12 cellular contexts compared by ENCODE assay signal in the genomic region with DNA sequence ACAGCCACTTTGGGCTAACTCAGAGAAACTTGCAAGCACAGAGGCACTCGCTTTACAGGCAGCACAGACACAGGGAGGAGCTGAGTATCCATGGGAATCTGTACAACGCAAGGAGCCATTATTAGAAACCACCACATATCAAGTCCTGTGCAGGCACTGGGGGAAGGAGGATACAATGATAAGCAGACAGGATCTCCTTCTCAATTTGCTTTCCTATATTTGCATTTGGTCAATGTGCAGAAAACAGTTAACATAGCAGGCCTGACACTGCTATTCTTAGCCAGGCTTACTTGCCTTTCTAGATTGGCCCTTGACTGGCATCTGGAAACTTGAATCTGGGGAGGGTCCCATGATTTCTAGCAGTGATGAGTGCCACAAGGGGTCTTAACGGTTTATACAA.
DNase-seq lines count a peak whose midpoint lies in the region; ATAC-seq and TF ChIP-seq lines count a peak whose summit lies in the region.
"Had no signal": no experiment of that assay in that cellular context is flagged by ENCODE, and none has a peak within 500 bp of the region (broad histone marks: within the 10 kb centered on the region; RNA-seq: fewer than 3 reads in every experiment).

No MANE protein-coding gene starts in this region.

- TF ChIP-seq POLR2A in heart left ventricle (IDR thresholded peaks at IDR 0.05) = no peak

- DNase-seq in heart left ventricle (no peak), T-helper 1 cell (no peak), RPMI8226 (no peak), NCI-H1092 treated with DMSO at 0.1 percent for 48 hours (lab: John Stamatoyannopoulos, UW) (no peak), 8988T (no peak)
- DNase-seq: activated naive CD4-positive, alpha-beta T cell treated with anti-CD3 and anti-CD28 coated beads for 36 hours; HCEC 1CT; head of caudate nucleus; sigmoid colon had no signal

- intact Hi-C loops in heart left ventricle (cut with DNase I) = no loop called here

- no peak for TF ChIP-seq CTCF in heart left ventricle (IDR thresholded peaks at IDR 0.05)

- H3K27me3 ChIP-seq in heart left ventricle = no peaks in the 10 kb centered on the region
- H3K27me3 ChIP-seq: sigmoid colon had no signal

- no peak overlapping the region for H3K4me3 ChIP-seq in heart left ventricle
- H3K4me3 ChIP-seq: sigmoid colon had no signal

- H3K36me3 ChIP-seq in heart left ventricle = no peaks in the 10 kb centered on the region
- H3K36me3 ChIP-seq: sigmoid colon had no signal

- peak overlapping the region in 2 of 12 donors; percentile 14 to 19 for H3K27ac ChIP-seq in heart left ventricle
- H3K27ac ChIP-seq: sigmoid colon had no signal

- ATAC-seq in GM19023 (IDR thresholded peaks at IDR 0.05; ENCODE audit: unreplicated experiment) (peak; percentile 41), GM21825 (IDR thresholded peaks at IDR 0.05; ENCODE audit: unreplicated experiment) (peak; percentile 44), HG03342 (IDR thresholded peaks at IDR 0.05; ENCODE audit: unreplicated experiment) (peak; percentile 34), heart left ventricle (peak; percentile 71 to 84 (median 78))

- WGBS in heart left ventricle, 4 donors = 24 to 36% (median 31%) methylated on average over 3 of the region's 3 CpGs

- H3K4me1 ChIP-seq in heart left ventricle = peaks cover 0 to 21% (median 5%) of the 10 kb centered on the region in 12 donors
- H3K4me1 ChIP-seq: sigmoid colon had no signal

- no peaks in the 10 kb centered on the region for H3K9me3 ChIP-seq in heart left ventricle
- H3K9me3 ChIP-seq: sigmoid colon had no signal
